17 cellular contexts compared by ENCODE assay signal in the genomic region with DNA sequence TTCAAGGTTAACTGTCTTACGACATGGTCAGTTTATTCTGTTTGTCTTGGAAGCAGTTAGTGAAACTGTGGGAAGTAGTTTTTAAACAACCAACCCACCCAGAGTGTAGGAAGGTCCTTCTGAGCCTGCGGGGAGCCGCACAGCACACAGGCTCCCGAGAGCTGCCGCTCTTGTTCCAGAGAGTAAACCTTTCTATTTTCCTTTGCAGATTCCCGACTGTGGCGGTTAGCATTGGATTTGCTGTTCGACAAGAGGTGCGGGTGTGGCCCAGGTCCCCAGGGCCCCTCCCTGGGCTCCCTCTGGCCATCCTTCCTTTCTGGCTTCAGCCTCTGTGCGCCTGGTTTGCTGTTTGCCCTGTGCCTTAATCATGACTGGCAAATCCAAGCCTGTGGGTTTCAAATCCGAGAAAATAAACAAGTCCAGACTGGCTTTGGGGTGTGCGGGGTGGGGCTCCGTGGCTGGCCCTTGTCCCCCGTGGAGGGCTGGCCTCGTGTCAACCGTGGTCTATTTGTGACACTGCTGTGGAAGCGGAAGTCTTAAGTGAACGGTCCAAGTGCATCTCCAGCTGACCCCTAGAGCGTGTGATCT. TPM values are rescaled to one million over a fixed set of nuclear protein-coding genes. Genes with fewer than 3 reads are reported as not detected.
DNase-seq lines count a peak whose midpoint lies in the region; ATAC-seq, FAIRE-seq and TF ChIP-seq lines count a peak whose summit lies in the region.
"Had no signal": no experiment of that assay in that cellular context is flagged by ENCODE, and none has a peak within 500 bp of the region (broad histone marks: within the 10 kb centered on the region; RNA-seq: fewer than 3 reads in every experiment).

No MANE protein-coding gene starts in this region.

- H3K4me1 ChIP-seq in pancreas, result peaks cover 76 to 93% (median 84%) of the 10 kb centered on the region in 3 donors
- H3K4me1 ChIP-seq: A549 had no signal

- no peak overlapping the region for H3K27ac Mint-ChIP-seq in stimulated activated naive B cell treated with anti-CD40 and anti-IgM and Interleukin-4, amounts not matched to agents 10 μg/mL and 1 μg/mL and 100 μg/mL, for 72 hours
- H3K27ac Mint-ChIP-seq: activated naive CD8-positive, alpha-beta T cell treated with anti-CD3 and anti-CD28 coated beads for 36 hours; stimulated activated memory B cell treated with anti-CD40 and anti-IgM and Interleukin-4, amounts not matched to agents 10 μg/mL and 1 μg/mL and 100 μg/mL, for 72 hours had no signal

- no peaks in the 10 kb centered on the region for H3K27me3 Mint-ChIP-seq in stimulated activated naive B cell treated with anti-CD40 and anti-IgM and Interleukin-4, amounts not matched to agents 10 μg/mL and 1 μg/mL and 100 μg/mL, for 72 hours
- H3K27me3 Mint-ChIP-seq: activated naive CD8-positive, alpha-beta T cell treated with anti-CD3 and anti-CD28 coated beads for 36 hours; CD4-positive, CD25-positive, alpha-beta regulatory T cell; stimulated activated memory B cell treated with anti-CD40 and anti-IgM and Interleukin-4, amounts not matched to agents 10 μg/mL and 1 μg/mL and 100 μg/mL, for 72 hours had no signal

- in situ Hi-C loops in brain microvascular endothelial cell (cut with HindIII; ENCODE audit: low pct_ligation_motif_present, low sequenced_read_pairs), result loop anchor here (25.0 kb wide), 1 partner anchor 275 kb away; no protein-coding TSS in a partner anchor

- FAIRE-seq in pancreas (lab: Jason Lieb, UNC), result no peak
- FAIRE-seq in HTR-8/SVneo (lab: Jason Lieb, UNC), result no peak
- FAIRE-seq: A549, GM12892 had no signal

- H3K36me3 ChIP-seq in brain microvascular endothelial cell (replicated peaks) (no peaks in the 10 kb centered on the region), pancreas (peaks cover 0 to 20% (median 0%) of the 10 kb centered on the region in 3 donors)

- H3K9me3 Mint-ChIP-seq in stimulated activated naive B cell treated with anti-CD40 and anti-IgM and Interleukin-4, amounts not matched to agents 10 μg/mL and 1 μg/mL and 100 μg/mL, for 72 hours, result no peaks in the 10 kb centered on the region
- H3K9me3 Mint-ChIP-seq: activated naive CD8-positive, alpha-beta T cell treated with anti-CD3 and anti-CD28 coated beads for 36 hours; CD4-positive, CD25-positive, alpha-beta regulatory T cell; stimulated activated memory B cell treated with anti-CD40 and anti-IgM and Interleukin-4, amounts not matched to agents 10 μg/mL and 1 μg/mL and 100 μg/mL, for 72 hours had no signal

- DNase-seq in D341Med (ENCODE audit: low spot score) (peak; percentile 20), brain microvascular endothelial cell (peak; percentile 29), left ventricle myocardium superior (no peak), pancreas (peak in 5 of 6 donors; percentile 56 to 67 (median 64)), islet precursor cell (no peak), GM10266 (ENCODE audit: extremely low spot score) (no peak), HTR-8/SVneo (ENCODE audit: insufficient read length, low spot score) (no peak)
- DNase-seq in stimulated activated naive B cell treated with anti-CD40 and anti-IgM and Interleukin-4, amounts not matched to agents 10 μg/mL and 1 μg/mL and 100 μg/mL, for 72 hours, result no peak
- DNase-seq: activated CD4-positive, alpha-beta T cell treated with anti-CD3 and anti-CD28 coated beads for 48 hours; activated naive CD8-positive, alpha-beta T cell treated with anti-CD3 and anti-CD28 coated beads for 36 hours; activated T-cell treated with anti-CD3 and anti-CD28 coated beads, Interleukin-2, amount 50 U/mL, for 1 hour; CD4-positive, CD25-positive, alpha-beta regulatory T cell; NCI-H2029 treated with DMSO at 0.1 percent for 48 hours; SHP77 treated with DMSO at 0.1 percent for 48 hours had no signal

- intact Hi-C loops in left ventricle myocardium superior (cut with micrococcal nuclease), result no loop called here
- intact Hi-C loops in pancreas (cut with DNase I), result no loop called here

- H3K27me3 ChIP-seq in brain microvascular endothelial cell (replicated peaks) (no peaks in the 10 kb centered on the region), pancreas (no peaks in the 10 kb centered on the region)

- ATAC-seq in left ventricle myocardium superior (peak; percentile 50), pancreas (peak; percentile 39 to 50 (median 44))
- no peak for ATAC-seq in stimulated activated naive B cell treated with anti-CD40 and anti-IgM and Interleukin-4, amounts not matched to agents 10 μg/mL and 1 μg/mL and 100 μg/mL, for 72 hours (replicated peaks)
- ATAC-seq: A549; stimulated activated memory B cell treated with anti-CD40 and anti-IgM and Interleukin-4, amounts not matched to agents 10 μg/mL and 1 μg/mL and 100 μg/mL, for 72 hours had no signal

- TF ChIP-seq CTCF in brain microvascular endothelial cell (IDR thresholded peaks at IDR 0.05; ENCODE audit: low read depth, low read length, missing control alignments) (no peak), pancreas (IDR thresholded peaks at IDR 0.05) (no peak), GM10266 (IDR thresholded peaks at IDR 0.05; ENCODE audit: control insufficient read depth, insufficient read depth, low read depth, missing control alignments) (no peak)

- no peaks in the 10 kb centered on the region for H3K9me3 ChIP-seq in pancreas
- H3K9me3 ChIP-seq: A549 had no signal

- 27 to 31% methylated on average over 19 of the region's 19 CpGs for WGBS in pancreas, 2 donors

- H3K36me3 Mint-ChIP-seq in stimulated activated naive B cell treated with anti-CD40 and anti-IgM and Interleukin-4, amounts not matched to agents 10 μg/mL and 1 μg/mL and 100 μg/mL, for 72 hours, result peaks cover 2 to 4% of the 10 kb centered on the region in 2 donors

- no peaks in the 10 kb centered on the region for H3K4me1 Mint-ChIP-seq in stimulated activated naive B cell treated with anti-CD40 and anti-IgM and Interleukin-4, amounts not matched to agents 10 μg/mL and 1 μg/mL and 100 μg/mL, for 72 hours
- H3K4me1 Mint-ChIP-seq: activated naive CD8-positive, alpha-beta T cell treated with anti-CD3 and anti-CD28 coated beads for 36 hours; CD4-positive, CD25-positive, alpha-beta regulatory T cell; stimulated activated memory B cell treated with anti-CD40 and anti-IgM and Interleukin-4, amounts not matched to agents 10 μg/mL and 1 μg/mL and 100 μg/mL, for 72 hours had no signal

- no peak overlapping the region for H3K4me3 Mint-ChIP-seq in stimulated activated naive B cell treated with anti-CD40 and anti-IgM and Interleukin-4, amounts not matched to agents 10 μg/mL and 1 μg/mL and 100 μg/mL, for 72 hours
- H3K4me3 Mint-ChIP-seq: activated naive CD8-positive, alpha-beta T cell treated with anti-CD3 and anti-CD28 coated beads for 36 hours; stimulated activated memory B cell treated with anti-CD40 and anti-IgM and Interleukin-4, amounts not matched to agents 10 μg/mL and 1 μg/mL and 100 μg/mL, for 72 hours had no signal

- H3K4me3 ChIP-seq in brain microvascular endothelial cell (ENCODE audit: low read depth, low read length) (no peak overlapping the region), pancreas (peak overlapping the region in 2 of 4 donors; percentile 9 to 29)
- H3K4me3 ChIP-seq: A549 had no signal

- H3K27ac ChIP-seq in brain microvascular endothelial cell, result no peak overlapping the region
- peak overlapping the region; percentile 75 to 92 (median 84) for H3K27ac ChIP-seq in pancreas
- H3K27ac ChIP-seq: A549 had no signal

RNA-seq across cellular contexts. Expression of gene IMPA2, which starts 30.7 kb away (rescaled TPM):
- total RNA-seq in left ventricle myocardium superior (73.3 TPM), pancreas (100 to 1,000 TPM; 140 to 286 (median 208) TPM)
- 100 to 1,000 TPM in 1 of 2 donors, 10 to 100 TPM in 1; 93.5 to 130 TPM for polyA plus RNA-seq in pancreas

Comparison
In these comparisons a context has a peak if more than half of its experiments do, and no peak if none do; other contexts are left out.
1. DNase-seq: peak in D341Med (single experiment), brain microvascular endothelial cell (single experiment) and pancreas (5 of 6); none in left ventricle myocardium superior (single experiment), islet precursor cell (single experiment), GM10266 (single experiment), HTR-8/SVneo (single experiment) and stimulated activated naive B cell treated with anti-CD40 and anti-IgM and Interleukin-4, amounts not matched to agents 10 μg/mL and 1 μg/mL and 100 μg/mL, for 72 hours (single experiment).
2. ATAC-seq: peak in left ventricle myocardium superior (single experiment) and pancreas (4 of 4); none in stimulated activated naive B cell treated with anti-CD40 and anti-IgM and Interleukin-4, amounts not matched to agents 10 μg/mL and 1 μg/mL and 100 μg/mL, for 72 hours (0 of 2).